ENCODE assay signal across 8 cellular contexts in genomic region chr15:52179278-52180195, GRCh38. TPM values are rescaled to one million over a fixed set of nuclear protein-coding genes. Genes with fewer than 3 reads are reported as not detected.
DNase-seq lines count a peak whose midpoint lies in the region; ATAC-seq and TF ChIP-seq lines count a peak whose summit lies in the region.

No MANE protein-coding gene starts in this region.

- peaks cover 31% of the 10 kb centered on the region for H3K4me1 Mint-ChIP-seq in WTC11

- peak overlapping the region; percentile 52 for H3K27ac ChIP-seq in AG04450 (ENCODE audit: low read depth, low read length)

- H3K4me3 Mint-ChIP-seq in WTC11, result peak overlapping the region; percentile 94

- no peaks in the 10 kb centered on the region for H3K9me3 Mint-ChIP-seq in WTC11

- DNase-seq in AG04450 (ENCODE audit: low read depth, low spot score) (no peak), NCI-H2171 (lab: John Stamatoyannopoulos, UW) (peak; percentile 90), WTC11 (ENCODE audit: low spot score) (peak; percentile 89), cardiac fibroblast (ENCODE audit: low read depth in 2 of 2) (peak; percentile 78 to 86), inferior parietal cortex (ENCODE audit: extremely low spot score) (peak; percentile 67)
- DNase-seq in stimulated activated CD4-positive, alpha-beta T cell treated with anti-CD3 and anti-CD28 coated beads, Interleukin-12 subunit alpha, Interleukin-12 subunit beta, amount 100 ng/mL, for 24 hours (ENCODE audit: low read depth in 2 of 2), result peak; percentile 76 to 83

- no peaks in the 10 kb centered on the region for H3K36me3 Mint-ChIP-seq in WTC11

- no peaks in the 10 kb centered on the region for H3K27me3 ChIP-seq in AG04450 (ENCODE audit: control insufficient read depth, insufficient read depth, low read length)

- H3K9me3 ChIP-seq in AG04450 (ENCODE audit: control insufficient read depth, insufficient read depth, low read length), result no peaks in the 10 kb centered on the region

- CTCF ChIA-PET in AG04450 (lab: Charles Lee), result interaction anchor here (0.6 to 2.1 kb wide), 6 partner anchors 29 to 290 kb away, joined by 3 to 15 read pairs (median 5); partner anchors contain the start of gene LEO1
- CTCF ChIA-PET in WTC11 (lab: Charles Lee), result interaction anchor here (0.6 to 4.1 kb wide), 11 partner anchors 9 to 291 kb away, joined by 3 to 37 read pairs (median 4); partner anchors contain the start of gene GNB5

- TF ChIP-seq CTCF in AG04450 (IDR thresholded peaks at IDR 0.05; ENCODE audit: low read depth, low read length) (no peak), WTC11 (IDR thresholded peaks at IDR 0.05) (no peak), cardiac fibroblast (IDR thresholded peaks at IDR 0.05; ENCODE audit: low read depth, low read length) (no peak)

- ATAC-seq in GM18861 (IDR thresholded peaks at IDR 0.05; ENCODE audit: unreplicated experiment) (peak; percentile 83), HG03066 (IDR thresholded peaks at IDR 0.05; ENCODE audit: low read depth, unreplicated experiment) (peak; percentile 73), WTC11 (peak; percentile 87)

- peaks cover 22% of the 10 kb centered on the region for H3K27me3 Mint-ChIP-seq in WTC11 (ENCODE audit: low read depth)

- peak overlapping the region; percentile 96 for H3K27ac Mint-ChIP-seq in WTC11

- POLR2A ChIA-PET in AG04450 (lab: Yijun Ruan, JAX), result interaction anchor here (0.6 to 1.0 kb wide), 2 partner anchors 17 to 76 kb away, joined by 3 to 4 read pairs; no protein-coding TSS in a partner anchor
- POLR2A ChIA-PET in WTC11 (lab: Charles Lee), result interaction anchor here (1.1 to 1.9 kb wide), 2 partner anchors 16 to 37 kb away, joined by 3 to 23 read pairs; no protein-coding TSS in a partner anchor

- H3K4me3 ChIP-seq in AG04450 (ENCODE audit: low read depth, low read length), result peak overlapping the region; percentile 90
- peak overlapping the region; percentile 70 to 87 for H3K4me3 ChIP-seq in cardiac fibroblast (replicated peaks in 1 of 2; ENCODE audit: low read depth in 2 of 2, low read length in 2 of 2)

TF ChIP-seq in WTC11, 78 proteins besides CTCF, POLR2A, EP300 and RAD21 (continues in another document):
- TF ChIP-seq NFATC4 (CRISPR knock-in tag; IDR thresholded peaks at IDR 0.05), result no peak
- peak; percentile 83 for TF ChIP-seq FOXP4 (CRISPR knock-in tag; IDR thresholded peaks at IDR 0.05)
- peak; percentile 13 for TF ChIP-seq FOXK1 (CRISPR knock-in tag; IDR thresholded peaks at IDR 0.05)
- peak; percentile 53; the same call in 1 of the 2 replicates for TF ChIP-seq ZNF416 (CRISPR knock-in tag; IDR thresholded peaks at IDR 0.05)
- peak; percentile 51; the same call in 1 of the 2 replicates for TF ChIP-seq ARID4B (CRISPR knock-in tag; IDR thresholded peaks at IDR 0.05; ENCODE audit: borderline replicate concordance)
- no peak for TF ChIP-seq OVOL2 (CRISPR knock-in tag; IDR thresholded peaks at IDR 0.05; ENCODE audit: borderline replicate concordance)
- no peak for TF ChIP-seq PRDM15 (CRISPR knock-in tag; IDR thresholded peaks at IDR 0.05)
- TF ChIP-seq SP1 (CRISPR knock-in tag; conservative IDR thresholded peaks at IDR 0.05), result peak; percentile 80
- TF ChIP-seq MYBL2 (CRISPR knock-in tag; IDR thresholded peaks at IDR 0.05), result peak; percentile 47; the same call in 1 of the 2 replicates
- peak; percentile 84 for TF ChIP-seq CREM (CRISPR knock-in tag; IDR thresholded peaks at IDR 0.05)
- 0 out of 2 replicates have a peak, but pooled peaks have one; percentile 40 for TF ChIP-seq ZNF281 (CRISPR knock-in tag; IDR thresholded peaks at IDR 0.05)

RNA-seq across cellular contexts. Expression of gene GNB5, which starts 11.7 kb away (rescaled TPM):
- polyA plus RNA-seq in AG04450 (2011; rRNA removed), result 43.6 and 43.7 TPM in 2 replicates
- polyA minus RNA-seq in AG04450 (2011; rRNA and poly(A)+ RNA removed), result 29.9 and 30.4 TPM in 2 replicates
- 37.0 to 48.2 TPM (median 41.4 TPM) in 3 replicates for total RNA-seq in WTC11 (2021)
